Comparison of ENCODE assay signal across 1 cellular context in genomic region chr16:85577899-85578598, GRCh38.
TF ChIP-seq lines count a peak whose summit lies in the region.

No MANE protein-coding gene starts in this region.

TF ChIP-seq in H1, 55 proteins besides CTCF, POLR2A, EP300 and RAD21:
- peak; percentile 87 for TF ChIP-seq KDM1A (IDR thresholded peaks at IDR 0.05; ENCODE audit: borderline replicate concordance, low read length)
- peak; percentile 57; the same call in 1 of the 2 replicates for TF ChIP-seq TCF12 (IDR thresholded peaks at IDR 0.05; ENCODE audit: low read depth, low read length)
- TF ChIP-seq HDAC6 (IDR thresholded peaks at IDR 0.05; ENCODE audit: low read depth, low read length), result no peak
- TF ChIP-seq TBP (IDR thresholded peaks at IDR 0.05; ENCODE audit: low read depth, low read length), result no peak
